29 cellular contexts compared by ENCODE assay signal in the genomic region with DNA sequence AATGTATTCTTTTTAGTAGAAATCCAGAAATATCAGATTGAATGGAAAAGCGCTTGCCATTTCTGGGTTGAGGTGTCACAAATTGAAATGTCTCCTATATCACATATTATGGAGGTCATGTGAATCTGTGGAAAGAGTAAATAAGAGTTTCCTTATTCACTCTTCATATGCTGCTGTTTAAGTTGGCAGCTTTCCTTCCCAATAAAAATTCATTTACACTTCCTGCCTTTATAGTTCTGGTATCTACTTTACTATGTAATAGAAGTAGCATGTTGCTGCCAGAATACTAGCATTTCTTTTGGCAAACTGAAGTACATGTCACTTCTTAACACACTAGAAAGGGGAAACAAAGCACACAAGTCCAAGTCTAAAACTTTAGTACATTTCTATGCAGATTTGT.
"Had no signal": no experiment of that assay in that cellular context is flagged by ENCODE, and none has a peak within 500 bp of the region (broad histone marks: within the 10 kb centered on the region; RNA-seq: fewer than 3 reads in every experiment).

No MANE protein-coding gene starts in this region.

- H3K9me3 ChIP-seq: esophagus muscularis mucosa, right atrium auricular region, stomach, thyroid gland had no signal

- H3K9ac ChIP-seq: neural progenitor cell, parathyroid adenoma had no signal

- H3K4me3 Mint-ChIP-seq: immature natural killer cell; mesothelial cell of epicardium; naive thymus-derived CD4-positive, alpha-beta T cell; nephron; neural progenitor cell; stimulated activated effector memory CD8-positive, alpha-beta T cell treated with anti-CD3 and anti-CD28 coated beads, Interleukin-12 subunit alpha, Interleukin-12 subunit beta, amount 100 ng/mL, for 72 hours had no signal

- H3K27ac ChIP-seq: dorsolateral prefrontal cortex, esophagus muscularis mucosa, neural progenitor cell, parathyroid adenoma, right atrium auricular region, stomach, thyroid gland had no signal

- H3K36me3 ChIP-seq: esophagus muscularis mucosa, neural progenitor cell, right atrium auricular region, stomach, thyroid gland had no signal

- FAIRE-seq: colon had no signal

- H3K27ac Mint-ChIP-seq: immature natural killer cell; mesothelial cell of epicardium; naive thymus-derived CD4-positive, alpha-beta T cell; nephron; neural progenitor cell; progenitor cell of endocrine pancreas; stimulated activated effector memory CD8-positive, alpha-beta T cell treated with anti-CD3 and anti-CD28 coated beads, Interleukin-12 subunit alpha, Interleukin-12 subunit beta, amount 100 ng/mL, for 72 hours had no signal

- H2AFZ ChIP-seq: neural progenitor cell, parathyroid adenoma had no signal

- H3K4me2 ChIP-seq: neural progenitor cell, smooth muscle cell had no signal

- H3K36me3 Mint-ChIP-seq: mesothelial cell of epicardium; naive thymus-derived CD4-positive, alpha-beta T cell; neural progenitor cell; stimulated activated effector memory CD8-positive, alpha-beta T cell treated with anti-CD3 and anti-CD28 coated beads, Interleukin-12 subunit alpha, Interleukin-12 subunit beta, amount 100 ng/mL, for 72 hours had no signal

- H3K9me3 Mint-ChIP-seq: stimulated activated effector memory CD8-positive, alpha-beta T cell treated with anti-CD3 and anti-CD28 coated beads, Interleukin-12 subunit alpha, Interleukin-12 subunit beta, amount 100 ng/mL, for 72 hours had no signal

- H3K4me3 ChIP-seq: dorsolateral prefrontal cortex, esophagus muscularis mucosa, neural progenitor cell, right atrium auricular region, smooth muscle cell, stomach, thyroid gland had no signal

- H3K4me1 Mint-ChIP-seq: immature natural killer cell; mesothelial cell of epicardium; naive thymus-derived CD4-positive, alpha-beta T cell; nephron; stimulated activated effector memory CD8-positive, alpha-beta T cell treated with anti-CD3 and anti-CD28 coated beads, Interleukin-12 subunit alpha, Interleukin-12 subunit beta, amount 100 ng/mL, for 72 hours had no signal

- H3K27me3 ChIP-seq: dorsolateral prefrontal cortex, esophagus muscularis mucosa, neural progenitor cell, right atrium auricular region, stomach, thyroid gland had no signal

- H3K79me2 ChIP-seq: parathyroid adenoma had no signal

- ATAC-seq: left lobe of liver; naive thymus-derived CD4-positive, alpha-beta T cell; sciatic nerve; stimulated activated effector memory CD8-positive, alpha-beta T cell treated with anti-CD3 and anti-CD28 coated beads, Interleukin-12 subunit alpha, Interleukin-12 subunit beta, amount 100 ng/mL, for 72 hours had no signal

- H3K4me1 ChIP-seq: esophagus muscularis mucosa, neural progenitor cell, right atrium auricular region, stomach had no signal

- DNase-seq: cerebellar nuclear complex; dorsolateral prefrontal cortex; effector CD4-positive, alpha-beta T cell; foreskin melanocyte; hypothalamus; immature natural killer cell; islet precursor cell; kidney glomerular epithelial cell; mesenchymal stem cell; naive thymus-derived CD4-positive, alpha-beta T cell; stimulated activated CD4-positive, alpha-beta T cell treated with anti-CD3 and anti-CD28 coated beads, Interleukin-12 subunit alpha, Interleukin-12 subunit beta, amount 100 ng/mL, for 4 hours; stimulated activated CD4-positive, alpha-beta T cell treated with anti-CD3 and anti-CD28 coated beads, Interleukin-1b, Interleukin-23, amount 100 ng/mL, for 48 hours; stimulated activated CD4-positive, alpha-beta T cell treated with anti-CD3 and anti-CD28 coated beads, Interleukin-4, amount 100 ng/mL, for 1 hour; stimulated activated naive CD4-positive, alpha-beta T cell treated with Interleukin-2 at 50 U/mL for 16 hours; stomach; thyroid gland; trophoblast cell had no signal
